ENCODE assay signal across 19 cellular contexts in genomic region chr12:68478516-68479260, GRCh38.
DNase-seq lines count a peak whose midpoint lies in the region; ATAC-seq and TF ChIP-seq lines count a peak whose summit lies in the region.
"Had no signal": no experiment of that assay in that cellular context is flagged by ENCODE, and none has a peak within 500 bp of the region (broad histone marks: within the 10 kb centered on the region; RNA-seq: fewer than 3 reads in every experiment).

No MANE protein-coding gene starts in this region.

- H3K23ac ChIP-seq in neuronal stem cell (ENCODE audit: low read depth, low read length, poor library complexity), result no peak overlapping the region

- TF ChIP-seq POLR2A in transverse colon (IDR thresholded peaks at IDR 0.05) (no peak), erythroblast (IDR thresholded peaks at IDR 0.05; ENCODE audit: low read length) (no peak)

- H3K4me3 ChIP-seq in neuronal stem cell (ENCODE audit: low read length in 2 of 2), result no peak overlapping the region
- no peak overlapping the region for H3K4me3 ChIP-seq in transverse colon
- H3K4me3 ChIP-seq: skin epidermis had no signal

- DNase-seq in amniotic epithelial cell (ENCODE audit: low read depth), result peak; percentile 22
- peak; percentile 46 to 57 for DNase-seq in foreskin keratinocyte
- DNase-seq in neuronal stem cell (ENCODE audit: low spot score), result no peak
- no peak for DNase-seq in transverse colon
- DNase-seq in erythroblast (lab: John Stamatoyannopoulos, UW), result no peak
- DNase-seq: activated CD4-positive, alpha-beta T cell treated with anti-CD3 and anti-CD28 coated beads for 48 hours; activated naive CD4-positive, alpha-beta T cell treated with anti-CD3 and anti-CD28 coated beads, Interleukin-2, amount 50 U/mL, for 16 hours; central memory CD4-positive, alpha-beta T cell; head of caudate nucleus; left cardiac atrium; naive thymus-derived CD8-positive, alpha-beta T cell; NCI-H1694; NCI-H524 treated with DMSO at 0.1 percent for 48 hours; stimulated activated CD4-positive, alpha-beta T cell treated with anti-CD3 and anti-CD28 coated beads, Interleukin-1b, Interleukin-23, amount 100 ng/mL, for 48 hours; substantia nigra had no signal

- WGBS in neuronal stem cell (ENCODE audit: extremely low coverage in 2 of 2, insufficient read length in 2 of 2, insufficient replicate concordance in 1 of 2), 2 donors, result no CpG with 5 or more reads among the region's 1 CpG
- 91 to 100% methylated on average over 1 of the region's 1 CpG for WGBS in transverse colon (ENCODE audit: low coverage in 1 of 2), 2 donors

- H4K8ac ChIP-seq in neuronal stem cell (ENCODE audit: low read depth, low read length), result no peak overlapping the region

- peak overlapping the region; percentile 62 for H2AFZ ChIP-seq in neuronal stem cell (ENCODE audit: low read length)

- no peak overlapping the region for H2BK5ac ChIP-seq in neuronal stem cell (ENCODE audit: low read length)

- no peak overlapping the region for H2AK5ac ChIP-seq in neuronal stem cell (ENCODE audit: low read depth, low read length)

- H3K27me3 ChIP-seq in foreskin keratinocyte (no peaks in the 10 kb centered on the region), neuronal stem cell (ENCODE audit: control insufficient read depth in 3 of 3, insufficient read depth in 3 of 3, low read depth in 1 of 3, low read length in 3 of 3) (no peaks in the 10 kb centered on the region), transverse colon (no peaks in the 10 kb centered on the region)

- ATAC-seq in foreskin keratinocyte (no peak), HG02970 (IDR thresholded peaks at IDR 0.05; ENCODE audit: low FRiP score, unreplicated experiment) (no peak), HG03342 (IDR thresholded peaks at IDR 0.05; ENCODE audit: unreplicated experiment) (no peak)
- ATAC-seq: left cardiac atrium; naive thymus-derived CD8-positive, alpha-beta T cell had no signal

- H3K18ac ChIP-seq in neuronal stem cell (ENCODE audit: low read length), result no peak overlapping the region

- H3K36me3 ChIP-seq in neuronal stem cell (replicated peaks in 1 of 2; ENCODE audit: control insufficient read depth in 2 of 2, insufficient read depth in 2 of 2, low read length in 2 of 2) (no peaks in the 10 kb centered on the region), transverse colon (no peaks in the 10 kb centered on the region)

- no peak overlapping the region for H2BK120ac ChIP-seq in neuronal stem cell (ENCODE audit: low read depth, low read length)

- peaks cover 25% of the 10 kb centered on the region for H3K4me1 ChIP-seq in foreskin keratinocyte
- H3K4me1 ChIP-seq in neuronal stem cell (ENCODE audit: control insufficient read depth in 2 of 2, insufficient read depth in 1 of 2, low read depth in 1 of 2, low read length in 2 of 2), result peaks cover 3 to 8% of the 10 kb centered on the region in 2 donors
- peaks cover 0 to 4% (median 0%) of the 10 kb centered on the region in 4 donors for H3K4me1 ChIP-seq in transverse colon

- H3K9me3 ChIP-seq in neuronal stem cell (replicated peaks in 1 of 2; ENCODE audit: control insufficient read depth in 2 of 2, insufficient read depth in 1 of 2, low read depth in 1 of 2, low read length in 2 of 2), result peaks cover 0 to 6% of the 10 kb centered on the region in 2 donors
- no peaks in the 10 kb centered on the region for H3K9me3 ChIP-seq in transverse colon

- H3K9ac ChIP-seq in neuronal stem cell (ENCODE audit: low read depth, low read length, poor library complexity), result no peak overlapping the region

- no peak overlapping the region for H3K27ac ChIP-seq in foreskin keratinocyte
- no peak overlapping the region for H3K27ac ChIP-seq in neuronal stem cell (replicated peaks; ENCODE audit: low read length)
- H3K27ac ChIP-seq in transverse colon, result peak overlapping the region; percentile 43 to 73 (median 58)
- H3K27ac ChIP-seq: VCaP had no signal

- H3K4me2 ChIP-seq in neuronal stem cell (ENCODE audit: insufficient read depth, low read length, poor library complexity, severe bottlenecking), result no peak overlapping the region

- in situ Hi-C loops in transverse colon (cut with MboI; ENCODE audit: low pct_ligation_motif_present in 1 of 4, low pct_unique_long_range_greater_than_20kb in 1 of 4, low sequenced_read_pairs in 3 of 4), result no loop called here

- H2BK12ac ChIP-seq in neuronal stem cell (ENCODE audit: low read length), result no peak overlapping the region

- no peak overlapping the region for H2BK15ac ChIP-seq in neuronal stem cell (ENCODE audit: low read length)

- no peak for TF ChIP-seq EP300 in transverse colon (IDR thresholded peaks at IDR 0.05; ENCODE audit: low read depth)

- no peaks in the 10 kb centered on the region for H3K79me1 ChIP-seq in neuronal stem cell (ENCODE audit: low read depth, low read length)

- H4K91ac ChIP-seq in neuronal stem cell (ENCODE audit: low read depth, low read length, poor library complexity), result no peak overlapping the region

- intact Hi-C loops in transverse colon (cut with DNase I; ENCODE audit: low total_unique reads), result no loop called here

- no peak overlapping the region for H3K14ac ChIP-seq in neuronal stem cell (ENCODE audit: low read length)

- H3K4ac ChIP-seq in neuronal stem cell (ENCODE audit: low read length), result no peak overlapping the region

- TF ChIP-seq CTCF in foreskin keratinocyte (conservative IDR thresholded peaks at IDR 0.05), result no peak
- no peak for TF ChIP-seq CTCF in transverse colon (IDR thresholded peaks at IDR 0.05)

Comparison
In these comparisons a context has a peak if more than half of its experiments do, and no peak if none do; other contexts are left out.
1. DNase-seq: peak in amniotic epithelial cell (single experiment) and foreskin keratinocyte (2 of 2); none in neuronal stem cell (single experiment), transverse colon (single experiment) and erythroblast (0 of 2).
2. H3K27ac ChIP-seq: peak in transverse colon (4 of 4); none in foreskin keratinocyte (single experiment) and neuronal stem cell (single experiment).